Comparison of ENCODE assay signal across 16 cellular contexts in the genomic region with DNA sequence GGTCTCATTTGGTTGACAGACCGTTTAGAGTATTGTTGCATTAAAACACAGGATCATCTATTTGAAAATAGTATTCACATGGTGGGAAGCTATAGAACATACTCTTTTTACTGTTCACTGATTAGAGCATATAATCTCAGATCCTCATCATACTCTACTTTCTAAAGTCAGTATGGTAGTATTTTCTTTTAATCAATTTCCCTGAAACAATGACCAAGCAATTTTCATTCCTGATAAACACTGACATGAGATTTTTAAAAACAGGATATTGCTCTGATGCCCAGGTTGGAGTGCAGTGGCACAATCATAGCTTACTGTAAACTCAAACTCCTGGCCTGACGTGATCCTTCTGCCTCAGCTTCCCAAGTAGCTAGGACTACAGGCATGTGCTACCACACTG.
DNase-seq lines count a peak whose midpoint lies in the region; ATAC-seq, FAIRE-seq and TF ChIP-seq lines count a peak whose summit lies in the region.
"Had no signal": no experiment of that assay in that cellular context is flagged by ENCODE, and none has a peak within 500 bp of the region (broad histone marks: within the 10 kb centered on the region; RNA-seq: fewer than 3 reads in every experiment).

No MANE protein-coding gene starts in this region.

- H3K4me3 Mint-ChIP-seq in GM23338 (no peak overlapping the region), memory B cell (no peak overlapping the region)
- H3K4me3 Mint-ChIP-seq in effector memory CD8-positive, alpha-beta T cell: no peak overlapping the region
- H3K4me3 Mint-ChIP-seq: CD4-positive, alpha-beta T cell; H9 had no signal

- H3K4me1 Mint-ChIP-seq in GM23338: no peaks in the 10 kb centered on the region
- no peaks in the 10 kb centered on the region for H3K4me1 Mint-ChIP-seq in effector memory CD8-positive, alpha-beta T cell (ENCODE audit: low read depth in 2 of 2)
- H3K4me1 Mint-ChIP-seq in memory B cell: no peaks in the 10 kb centered on the region
- H3K4me1 Mint-ChIP-seq: H9 had no signal

- no peak for TF ChIP-seq RAD21 in A549 (conservative IDR thresholded peaks at IDR 0.05 in 1 of 2, IDR thresholded peaks at IDR 0.05 in 1 of 2)

- peaks cover 12% of the 10 kb centered on the region; the same call in 2 of the 3 replicates for H3K4me1 ChIP-seq in A549
- no peaks in the 10 kb centered on the region for H3K4me1 ChIP-seq in GM23338 (ENCODE audit: insufficient read depth)
- H3K4me1 ChIP-seq: Caco-2 had no signal

- no peaks in the 10 kb centered on the region for H3K9me3 ChIP-seq in A549
- H3K9me3 ChIP-seq: Caco-2 had no signal

- H3K36me3 ChIP-seq in GM23338 (ENCODE audit: insufficient read depth): peaks cover 31% of the 10 kb centered on the region

- H2AFZ ChIP-seq in GM23338: no peak overlapping the region

- H3K27ac ChIP-seq in A549 (no peak overlapping the region), GM23338 (ENCODE audit: low read depth) (no peak overlapping the region)
- H3K27ac ChIP-seq: C4-2B had no signal

- H3K27me3 Mint-ChIP-seq in GM23338 (ENCODE audit: insufficient read depth, low read depth, poor library complexity) (no peaks in the 10 kb centered on the region), memory B cell (no peaks in the 10 kb centered on the region)
- H3K27me3 Mint-ChIP-seq in effector memory CD8-positive, alpha-beta T cell: no peaks in the 10 kb centered on the region
- H3K27me3 Mint-ChIP-seq: CD4-positive, alpha-beta T cell had no signal

- H3K36me3 Mint-ChIP-seq in GM23338 (ENCODE audit: low read depth): peaks cover 43% of the 10 kb centered on the region; the same call in 2 of the 3 replicates
- H3K36me3 Mint-ChIP-seq in effector memory CD8-positive, alpha-beta T cell (ENCODE audit: insufficient read depth): peaks cover 28% of the 10 kb centered on the region
- peaks cover 10% of the 10 kb centered on the region for H3K36me3 Mint-ChIP-seq in memory B cell

- no peak for TF ChIP-seq EP300 in A549 (IDR thresholded peaks at IDR 0.05)

- no peak for TF ChIP-seq CTCF in A549 (IDR thresholded peaks at IDR 0.05)
- no peak for TF ChIP-seq CTCF in GM23338 (conservative IDR thresholded peaks at IDR 0.05; ENCODE audit: low read depth in 2 of 2)

- H4K20me1 ChIP-seq in GM23338 (replicated peaks; ENCODE audit: insufficient read depth): no peaks in the 10 kb centered on the region

- FAIRE-seq in A549 (lab: Jason Lieb, UNC): no peak
- FAIRE-seq: D721Med, H1 had no signal

- ATAC-seq in A549: no peak
- no peak for ATAC-seq in GM23338
- ATAC-seq in effector memory CD8-positive, alpha-beta T cell (replicated peaks): no peak
- no peak for ATAC-seq in memory B cell (ENCODE audit: low read depth)
- ATAC-seq in HG03460 (IDR thresholded peaks at IDR 0.05; ENCODE audit: unreplicated experiment): no peak
- no peak for ATAC-seq in Right ventricle myocardium inferior

- 81% methylated on average over 2 of the region's 2 CpGs for WGBS in A549 (ENCODE audit: missing lambda C conversion rate)

- H3K4me2 ChIP-seq in A549: no peak overlapping the region
- no peak overlapping the region for H3K4me2 ChIP-seq in GM23338

- no peaks in the 10 kb centered on the region for H3F3A ChIP-seq in GM23338 (replicated peaks; ENCODE audit: low read depth)

- no peaks in the 10 kb centered on the region for H3K27me3 ChIP-seq in GM23338 (ENCODE audit: insufficient read depth)

- H3K27ac Mint-ChIP-seq in GM23338: 0 out of 2 replicates have a peak overlapping the region, but pooled peaks have one; percentile 56
- H3K27ac Mint-ChIP-seq in effector memory CD8-positive, alpha-beta T cell: peak overlapping the region; percentile 12 to 31
- peak overlapping the region; percentile 38 for H3K27ac Mint-ChIP-seq in memory B cell
- H3K27ac Mint-ChIP-seq: CD4-positive, alpha-beta T cell; H9 had no signal

- TF ChIP-seq POLR2A in A549 (IDR thresholded peaks at IDR 0.05; ENCODE audit: low read length): no peak

- H3K9me3 Mint-ChIP-seq in GM23338 (no peaks in the 10 kb centered on the region), memory B cell (no peaks in the 10 kb centered on the region)
- no peaks in the 10 kb centered on the region for H3K9me3 Mint-ChIP-seq in effector memory CD8-positive, alpha-beta T cell
- H3K9me3 Mint-ChIP-seq: CD4-positive, alpha-beta T cell; H9 had no signal

- CTCF ChIA-PET in A549 (lab: Yijun Ruan, JAX): interaction anchor here (0.7 to 2.3 kb wide), 3 partner anchors 32 to 165 kb away, joined by 3 to 8 read pairs (median 3); no protein-coding TSS in a partner anchor

- POLR2A ChIA-PET in A549 (lab: Yijun Ruan, JAX): interaction anchor here (0.7 kb wide), 1 partner anchor 54 kb away, joined by 3 read pairs; no protein-coding TSS in a partner anchor

- H3K4me3 ChIP-seq in A549 (no peak overlapping the region), GM23338 (no peak overlapping the region)

- 0 out of 2 replicates have a peak, but pooled peaks cover 10% of the 10 kb centered on the region for H3K79me2 ChIP-seq in GM23338 (replicated peaks; ENCODE audit: insufficient read depth)

- H3K9me2 ChIP-seq in GM23338 (ENCODE audit: insufficient read depth): no peaks in the 10 kb centered on the region

- intact Hi-C loops in Right ventricle myocardium inferior (cut with DNase I): no loop called here

- DNase-seq in A549 (ENCODE audit: low read depth in 1 of 2, low spot score in 1 of 2) (no peak), GM23338 (ENCODE audit: low spot score) (no peak), memory B cell (ENCODE audit: low spot score in 2 of 2) (no peak), Right ventricle myocardium inferior (ENCODE audit: missing footprints) (no peak), DMS53 (lab: John Stamatoyannopoulos, UW) (no peak)
- DNase-seq in effector memory CD8-positive, alpha-beta T cell: no peak
- DNase-seq: AML-193; Caco-2; CD4-positive, alpha-beta T cell; DMS79; GF-D8; H9 had no signal

TF ChIP-seq in A549, 52 proteins besides CTCF, POLR2A, EP300 and RAD21:
- TF ChIP-seq TFCP2L1 (CRISPR knock-in tag; IDR thresholded peaks at IDR 0.05) (no peak), PHF8 (IDR thresholded peaks at IDR 0.05; ENCODE audit: borderline replicate concordance, low read depth) (no peak), FOSL2 (IDR thresholded peaks at IDR 0.05) (no peak), FOSL2 (CRISPR knock-in tag; IDR thresholded peaks at IDR 0.05) (no peak), MAFK (IDR thresholded peaks at IDR 0.05; ENCODE audit: partially characterized antibody) (peak; percentile 53), ZC3H11A (IDR thresholded peaks at IDR 0.05) (no peak), MYC (IDR thresholded peaks at IDR 0.05; ENCODE audit: borderline replicate concordance, low read length) (no peak)
- TF ChIP-seq, protein P1, sequence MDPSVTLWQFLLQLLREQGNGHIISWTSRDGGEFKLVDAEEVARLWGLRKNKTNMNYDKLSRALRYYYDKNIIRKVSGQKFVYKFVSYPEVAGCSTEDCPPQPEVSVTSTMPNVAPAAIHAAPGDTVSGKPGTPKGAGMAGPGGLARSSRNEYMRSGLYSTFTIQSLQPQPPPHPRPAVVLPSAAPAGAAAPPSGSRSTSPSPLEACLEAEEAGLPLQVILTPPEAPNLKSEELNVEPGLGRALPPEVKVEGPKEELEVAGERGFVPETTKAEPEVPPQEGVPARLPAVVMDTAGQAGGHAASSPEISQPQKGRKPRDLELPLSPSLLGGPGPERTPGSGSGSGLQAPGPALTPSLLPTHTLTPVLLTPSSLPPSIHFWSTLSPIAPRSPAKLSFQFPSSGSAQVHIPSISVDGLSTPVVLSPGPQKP (IDR thresholded peaks at IDR 0.05; ENCODE audit: low read depth, low read length): no peak
